In genomic region chr2:26088038-26088643, GRCh38 we compare ENCODE assay signal across 8 cellular contexts. TPM values are rescaled to one million over a fixed set of nuclear protein-coding genes. Genes with fewer than 3 reads are reported as not detected.
DNase-seq lines count a peak whose midpoint lies in the region; ATAC-seq, FAIRE-seq and TF ChIP-seq lines count a peak whose summit lies in the region.

No MANE protein-coding gene starts in this region.

- H3K9ac ChIP-seq in smooth muscle cell (ENCODE audit: low read depth): no peak overlapping the region

- no peaks in the 10 kb centered on the region for H3K9me3 Mint-ChIP-seq in WTC11

- POLR2A ChIA-PET in WTC11 (lab: Charles Lee): interaction anchor here (0.7 to 1.2 kb wide), 2 partner anchors 54 to 58 kb away, joined by 3 to 4 read pairs; partner anchors contain the start of gene RAB10

- H3K27ac ChIP-seq in heart right ventricle (no peak overlapping the region), smooth muscle cell (ENCODE audit: low read depth) (no peak overlapping the region)

- H3F3A ChIP-seq in smooth muscle cell (ENCODE audit: low read depth): no peaks in the 10 kb centered on the region

- H3K79me2 ChIP-seq in smooth muscle cell (ENCODE audit: low read depth): peaks cover 98% of the 10 kb centered on the region

- no peak overlapping the region for H3K4me2 ChIP-seq in smooth muscle cell

- no peak overlapping the region for H3K4me3 Mint-ChIP-seq in WTC11

- WGBS in heart right ventricle, 2 donors: 97 to 100% methylated on average over 1 of the region's 1 CpG
- WGBS in smooth muscle cell (ENCODE audit: low lambda C conversion rate): 94% methylated on average over 1 of the region's 1 CpG

- CTCF ChIA-PET in WTC11 (lab: Charles Lee): interaction anchor here (0.6 to 2.0 kb wide), 43 partner anchors 10 to 228 kb away, joined by 3 to 17 read pairs (median 4); no protein-coding TSS in a partner anchor

- H3K27me3 ChIP-seq in heart right ventricle (no peaks in the 10 kb centered on the region), smooth muscle cell (ENCODE audit: low read depth) (no peaks in the 10 kb centered on the region)

- H3K36me3 Mint-ChIP-seq in WTC11: peaks cover 5% of the 10 kb centered on the region; the same call in 1 of the 2 replicates

- H3K4me1 ChIP-seq in heart right ventricle: peaks cover 0 to 65% (median 16%) of the 10 kb centered on the region in 9 donors
- no peaks in the 10 kb centered on the region for H3K4me1 ChIP-seq in smooth muscle cell (ENCODE audit: low read depth)

- peak overlapping the region; percentile 47; the same call in 1 of the 2 replicates for H3K27ac Mint-ChIP-seq in WTC11

- peaks cover 97% of the 10 kb centered on the region for H4K20me1 ChIP-seq in smooth muscle cell (ENCODE audit: low read depth)

- peak; percentile 78 for ATAC-seq in WTC11
- ATAC-seq in heart right ventricle: peak in 3 of 8 donors; percentile 49 to 60 (median 54)

- TF ChIP-seq CTCF in WTC11 (IDR thresholded peaks at IDR 0.05) (peak; percentile 72), heart right ventricle (IDR thresholded peaks at IDR 0.05) (peak; percentile 28 to 78 (median 70)), smooth muscle cell (IDR thresholded peaks at IDR 0.05; ENCODE audit: borderline replicate concordance, insufficient read depth, poor library complexity, severe bottlenecking) (peak; percentile 42)

- H3K36me3 ChIP-seq in heart right ventricle: peaks cover 0 to 21% (median 0%) of the 10 kb centered on the region in 9 donors
- H3K36me3 ChIP-seq in smooth muscle cell (ENCODE audit: low read depth): no peaks in the 10 kb centered on the region

- H3K4me3 ChIP-seq in heart right ventricle (no peak overlapping the region), smooth muscle cell (no peak overlapping the region)

- DNase-seq in NCI-H524 (lab: John Stamatoyannopoulos, UW): peak; percentile 5 to 37
- DNase-seq in NCI-H524 treated with DMSO at 0.1 percent for 48 hours (lab: John Stamatoyannopoulos, UW): no peak
- DNase-seq in HTR-8/SVneo (ENCODE audit: insufficient read length, low spot score): peak; percentile 45
- no peak for DNase-seq in WTC11 (ENCODE audit: low spot score)
- no peak for DNase-seq in heart right ventricle
- no peak for DNase-seq in smooth muscle cell (lab: John Stamatoyannopoulos, UW; ENCODE audit: unreplicated experiment)
- no peak for DNase-seq in dedifferentiated amniotic fluid mesenchymal stem cell (ENCODE audit: extremely low spot score)
- no peak for DNase-seq in activated effector memory CD4-positive, alpha-beta T cell treated with anti-CD3 and anti-CD28 coated beads, Interleukin-2, amount 50 U/mL, for 16 hours

- H3K27me3 Mint-ChIP-seq in WTC11 (ENCODE audit: low read depth): no peaks in the 10 kb centered on the region

- FAIRE-seq in HTR-8/SVneo (lab: Jason Lieb, UNC): no peak

- H3K9me3 ChIP-seq in heart right ventricle: peaks cover 0 to under 1% (median 0%) of the 10 kb centered on the region in 11 donors
- H3K9me3 ChIP-seq in smooth muscle cell (replicated peaks; ENCODE audit: low read depth): no peaks in the 10 kb centered on the region

- intact Hi-C loops in heart right ventricle (cut with DNase I): loop anchor here in 9 of 10 donors (1.0 to 10.0 kb wide), 7 partner anchors 54 to 96 kb away; no protein-coding TSS in a partner anchor

- H2AFZ ChIP-seq in smooth muscle cell (ENCODE audit: low read depth): no peak overlapping the region

- H3K4me1 Mint-ChIP-seq in WTC11: peaks cover 49% of the 10 kb centered on the region

TF ChIP-seq in WTC11, 78 proteins besides CTCF, POLR2A, EP300 and RAD21 (continues in another document):
- TF ChIP-seq RORB (CRISPR knock-in tag; IDR thresholded peaks at IDR 0.05) (no peak), FOXK1 (CRISPR knock-in tag; IDR thresholded peaks at IDR 0.05) (no peak), FOXP1 (CRISPR knock-in tag; IDR thresholded peaks at IDR 0.05; ENCODE audit: borderline replicate concordance) (no peak), ZNF512 (CRISPR knock-in tag; IDR thresholded peaks at IDR 0.05; ENCODE audit: borderline replicate concordance) (no peak), ZNF532 (CRISPR knock-in tag; IDR thresholded peaks at IDR 0.05; ENCODE audit: borderline replicate concordance) (no peak), EMX1 (CRISPR knock-in tag; IDR thresholded peaks at IDR 0.05) (no peak), AR (CRISPR knock-in tag; IDR thresholded peaks at IDR 0.05) (no peak)

RNA-seq across cellular contexts. Expression of gene RAB10, which starts 54.3 kb away (rescaled TPM):
- total RNA-seq in WTC11 (2021) (127 to 142 TPM (median 132 TPM) in 3 replicates), heart right ventricle (100 to 1,000 TPM in 4 of 10 donors, 10 to 100 TPM in 6; 86.4 to 110 (median 94.9) TPM), smooth muscle cell (121 and 149 TPM in 2 replicates)
- polyA plus RNA-seq in heart right ventricle (10 to 100 TPM; 32.2 to 47.6 TPM), smooth muscle cell (101 and 111 TPM in 2 replicates)

Comparison
In these comparisons a context has a peak if more than half of its experiments do, and no peak if none do; other contexts are left out.
1. DNase-seq: peak in NCI-H524 (2 of 2) and HTR-8/SVneo (single experiment); none in NCI-H524 treated with DMSO at 0.1 percent for 48 hours (single experiment), WTC11 (single experiment), heart right ventricle (0 of 2), smooth muscle cell (single experiment), dedifferentiated amniotic fluid mesenchymal stem cell (single experiment) and activated effector memory CD4-positive, alpha-beta T cell treated with anti-CD3 and anti-CD28 coated beads, Interleukin-2, amount 50 U/mL, for 16 hours (single experiment).
2. Peak in every context shown above with its lines, with median percentiles within 50 percentile points of each other: CTCF ChIP-seq.